In the genomic region with DNA sequence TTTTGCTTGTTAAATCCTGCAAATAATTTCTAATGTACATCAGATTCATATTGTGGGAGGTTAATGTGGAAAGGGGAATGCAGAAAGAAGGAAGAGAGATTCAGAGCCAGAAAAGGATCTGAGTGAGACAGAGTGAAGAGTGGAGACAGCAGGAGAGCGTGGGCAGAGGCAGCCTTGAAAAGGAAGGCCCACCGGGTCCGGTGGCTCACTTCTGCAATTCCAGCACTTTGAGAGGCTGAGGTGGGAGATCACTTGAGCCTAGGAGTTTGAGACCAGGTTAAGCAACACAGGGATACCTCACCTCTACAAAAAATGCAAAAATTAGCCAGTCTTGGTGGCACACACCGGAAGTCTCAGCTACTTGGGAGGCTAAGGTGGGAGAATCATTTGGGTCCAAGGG, we compare ENCODE assay signal across 24 cellular contexts.
"Had no signal": no experiment of that assay in that cellular context is flagged by ENCODE, and none has a peak within 500 bp of the region (broad histone marks: within the 10 kb centered on the region; RNA-seq: fewer than 3 reads in every experiment).

No MANE protein-coding gene starts in this region.

- H3K36me3 ChIP-seq: left lung, lower lobe of right lung, right lobe of liver, tibial nerve, upper lobe of left lung had no signal

- H3K9me3 ChIP-seq: lower lobe of right lung, psoas muscle, right lobe of liver, upper lobe of left lung had no signal

- H3K27me3 ChIP-seq: left lung, right lobe of liver, tibial nerve, upper lobe of left lung had no signal

- DNase-seq: hippocampal formation; immature natural killer cell; kidney; left colon; left lung; lower lobe of right lung; mammary epithelial cell; mesenchymal stem cell; naive thymus-derived CD8-positive, alpha-beta T cell; psoas muscle; right lobe of liver; stimulated activated CD4-positive, alpha-beta T cell treated with anti-CD3 and anti-CD28 coated beads, Interleukin-1b, Interleukin-23, amount 100 ng/mL, for 48 hours; stimulated activated CD4-positive, alpha-beta T cell treated with anti-CD3 and anti-CD28 coated beads, Interleukin-2, amount 100 ng/mL, for 48 hours; stimulated activated CD4-positive, alpha-beta T cell treated with anti-CD3 and anti-CD28 coated beads, Interleukin-4, amount 100 ng/mL, for 4 hours; stimulated activated CD8-positive, alpha-beta memory T cell treated with anti-CD3 and anti-CD28 coated beads, Interleukin-4, amount 100 ng/mL, for 48 hours; stimulated activated naive CD4-positive, alpha-beta T cell treated with Interleukin-2 at 50 U/mL for 16 hours; stimulated activated naive CD8-positive, alpha-beta T cell treated with anti-CD3 and anti-CD28 coated beads, Interleukin-15, amount 100 ng/mL, for 72 hours; upper lobe of left lung had no signal

- H3K4me1 Mint-ChIP-seq: immature natural killer cell; nephron; stimulated activated memory B cell treated with anti-CD40 and anti-IgM and Interleukin-4, amounts not matched to agents 10 μg/mL and 1 μg/mL and 100 μg/mL, for 72 hours; stimulated activated naive CD8-positive, alpha-beta T cell treated with anti-CD3 and anti-CD28 coated beads, Interleukin-15, amount 100 ng/mL, for 72 hours had no signal

- H3K27ac Mint-ChIP-seq: immature natural killer cell; naive thymus-derived CD8-positive, alpha-beta T cell; nephron; stimulated activated memory B cell treated with anti-CD40 and anti-IgM and Interleukin-4, amounts not matched to agents 10 μg/mL and 1 μg/mL and 100 μg/mL, for 72 hours had no signal

- H3K27me3 Mint-ChIP-seq: stimulated activated naive CD8-positive, alpha-beta T cell treated with anti-CD3 and anti-CD28 coated beads, Interleukin-15, amount 100 ng/mL, for 72 hours had no signal

- H3K4me3 Mint-ChIP-seq: immature natural killer cell; naive thymus-derived CD8-positive, alpha-beta T cell; nephron; neural crest cell; stimulated activated memory B cell treated with anti-CD40 and anti-IgM and Interleukin-4, amounts not matched to agents 10 μg/mL and 1 μg/mL and 100 μg/mL, for 72 hours; stimulated activated naive CD8-positive, alpha-beta T cell treated with anti-CD3 and anti-CD28 coated beads, Interleukin-15, amount 100 ng/mL, for 72 hours had no signal

- ATAC-seq: left colon; left lung; lower lobe of right lung; naive thymus-derived CD8-positive, alpha-beta T cell; psoas muscle; right lobe of liver; stimulated activated memory B cell treated with anti-CD40 and anti-IgM and Interleukin-4, amounts not matched to agents 10 μg/mL and 1 μg/mL and 100 μg/mL, for 72 hours; stimulated activated naive CD8-positive, alpha-beta T cell treated with anti-CD3 and anti-CD28 coated beads, Interleukin-15, amount 100 ng/mL, for 72 hours had no signal

- H3K4me3 ChIP-seq: left lung, lower lobe of right lung, psoas muscle, right lobe of liver, smooth muscle cell, tibial nerve, upper lobe of left lung had no signal

- H3K36me3 Mint-ChIP-seq: naive thymus-derived CD8-positive, alpha-beta T cell; stimulated activated memory B cell treated with anti-CD40 and anti-IgM and Interleukin-4, amounts not matched to agents 10 μg/mL and 1 μg/mL and 100 μg/mL, for 72 hours had no signal

- H3K4me1 ChIP-seq: left lung, lower lobe of right lung, parathyroid adenoma, psoas muscle, right lobe of liver, tibial nerve, upper lobe of left lung had no signal
